In genomic region chr12:65962921-65963883, GRCh38 we compare ENCODE assay signal across 8 cellular contexts.
DNase-seq lines count a peak whose midpoint lies in the region; ATAC-seq and TF ChIP-seq lines count a peak whose summit lies in the region.

No MANE protein-coding gene starts in this region.

- intact Hi-C loops in MCF 10A (cut with micrococcal nuclease) (no loop called here), breast epithelium (cut with DNase I; ENCODE audit: low total_unique reads) (no loop called here)

- H3K4me3 ChIP-seq in breast epithelium: no peak overlapping the region
- no peak overlapping the region for H3K4me3 ChIP-seq in epithelial cell of esophagus (ENCODE audit: low read length)

- H3K4me1 ChIP-seq in breast epithelium: peaks cover 0 to 3% of the 10 kb centered on the region in 2 donors

- BruUV-seq in MCF 10A (replicated peaks; lab: Mats Ljungman, UMichigan): TSS peak; percentile 22

- CTCF ChIA-PET in MCF 10A (lab: Yijun Ruan, JAX): no interaction called here

- no peak for TF ChIP-seq CTCF in MCF 10A (IDR thresholded peaks at IDR 0.05; ENCODE audit: unreplicated experiment)
- no peak for TF ChIP-seq CTCF in breast epithelium (IDR thresholded peaks at IDR 0.05)
- TF ChIP-seq CTCF in epithelial cell of esophagus (IDR thresholded peaks at IDR 0.05; ENCODE audit: insufficient read depth, low read depth, low read length, missing control alignments): peak; percentile 31

- no peaks in the 10 kb centered on the region for H3K9me3 Mint-ChIP-seq in MCF 10A (ENCODE audit: unreplicated experiment)

- no peak for DNase-seq in MCF 10A (ENCODE audit: unreplicated experiment)
- DNase-seq in breast epithelium (ENCODE audit: low spot score in 2 of 2): no peak
- DNase-seq in NCI-H748 (lab: John Stamatoyannopoulos, UW; ENCODE audit: unreplicated experiment): peak; percentile 70
- peak; percentile 51 for DNase-seq in epithelial cell of esophagus (ENCODE audit: low read depth)
- peak; percentile 22 for DNase-seq in stimulated activated naive CD8-positive, alpha-beta T cell treated with anti-CD3 and anti-CD28 coated beads, Interleukin-15, Interleukin-2, amounts not matched to agents 100 U/mL and 50 U/mL, for 24 hours
- DNase-seq in SKM-1 treated with dmso at 0.1 percent for 144 hours (lab: John Stamatoyannopoulos, UW; ENCODE audit: unreplicated experiment): no peak
- DNase-seq in medulla oblongata (ENCODE audit: extremely low spot score): no peak

- no peak overlapping the region for H3K4me3 Mint-ChIP-seq in MCF 10A (ENCODE audit: unreplicated experiment)

- POLR2A ChIA-PET in MCF 10A (lab: Yijun Ruan, JAX): no interaction called here

- no peak for ATAC-seq in stimulated activated naive CD8-positive, alpha-beta T cell treated with anti-CD3 and anti-CD28 coated beads, Interleukin-15, Interleukin-2, amounts not matched to agents 100 U/mL and 50 U/mL, for 24 hours
- ATAC-seq in GM19035 (IDR thresholded peaks at IDR 0.05; ENCODE audit: unreplicated experiment): no peak

- H3K27me3 ChIP-seq in breast epithelium: no peaks in the 10 kb centered on the region

- H3K27me3 Mint-ChIP-seq in MCF 10A (ENCODE audit: insufficient read depth, unreplicated experiment): no peaks in the 10 kb centered on the region

- H3K36me3 ChIP-seq in breast epithelium: no peaks in the 10 kb centered on the region

- no peak for TF ChIP-seq POLR2A in breast epithelium (IDR thresholded peaks at IDR 0.05)

- H3K36me3 Mint-ChIP-seq in MCF 10A (ENCODE audit: insufficient read depth, unreplicated experiment): peaks cover 79% of the 10 kb centered on the region

- no peak overlapping the region for H3K27ac ChIP-seq in breast epithelium

- no peak overlapping the region for H3K27ac Mint-ChIP-seq in MCF 10A (ENCODE audit: low read depth, unreplicated experiment)

- no peaks in the 10 kb centered on the region for H3K9me3 ChIP-seq in breast epithelium

- H3K4me1 Mint-ChIP-seq in MCF 10A (ENCODE audit: insufficient read depth, unreplicated experiment): peaks cover 10% of the 10 kb centered on the region

Comparison
In these comparisons a context has a peak if more than half of its experiments do, and no peak if none do; other contexts are left out.
1. DNase-seq: peak in NCI-H748 (single experiment), epithelial cell of esophagus (single experiment) and stimulated activated naive CD8-positive, alpha-beta T cell treated with anti-CD3 and anti-CD28 coated beads, Interleukin-15, Interleukin-2, amounts not matched to agents 100 U/mL and 50 U/mL, for 24 hours (single experiment); none in MCF 10A (single experiment), breast epithelium (0 of 2), SKM-1 treated with dmso at 0.1 percent for 144 hours (single experiment) and medulla oblongata (single experiment).